Comparison of ENCODE assay signal across 1 cellular context in the genomic region with DNA sequence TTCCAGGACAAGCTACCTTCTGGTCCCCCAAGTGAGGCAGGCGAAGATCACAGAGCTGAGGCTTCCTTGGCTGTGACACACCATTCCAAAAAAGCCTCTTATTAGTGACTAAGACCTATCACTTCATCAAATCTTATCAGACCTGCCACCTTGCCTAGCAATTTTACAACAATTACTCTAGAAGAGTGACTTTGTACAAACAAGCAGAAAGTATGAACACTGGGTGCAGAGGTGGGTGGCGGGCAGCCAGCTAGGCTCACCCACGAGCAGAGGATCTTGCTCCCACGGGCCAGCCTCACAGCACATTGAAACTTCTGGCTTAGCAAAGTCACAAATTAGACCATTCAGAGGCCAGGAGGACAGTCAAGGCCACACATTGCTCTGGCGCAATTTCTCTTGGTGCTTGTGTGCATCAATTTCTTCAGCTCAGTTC.
TF ChIP-seq lines count a peak whose summit lies in the region.

No MANE protein-coding gene starts in this region.

TF ChIP-seq in K562, 482 proteins besides CTCF, POLR2A, EP300 and RAD21 (continues in another document):
- TF ChIP-seq, protein P1, sequence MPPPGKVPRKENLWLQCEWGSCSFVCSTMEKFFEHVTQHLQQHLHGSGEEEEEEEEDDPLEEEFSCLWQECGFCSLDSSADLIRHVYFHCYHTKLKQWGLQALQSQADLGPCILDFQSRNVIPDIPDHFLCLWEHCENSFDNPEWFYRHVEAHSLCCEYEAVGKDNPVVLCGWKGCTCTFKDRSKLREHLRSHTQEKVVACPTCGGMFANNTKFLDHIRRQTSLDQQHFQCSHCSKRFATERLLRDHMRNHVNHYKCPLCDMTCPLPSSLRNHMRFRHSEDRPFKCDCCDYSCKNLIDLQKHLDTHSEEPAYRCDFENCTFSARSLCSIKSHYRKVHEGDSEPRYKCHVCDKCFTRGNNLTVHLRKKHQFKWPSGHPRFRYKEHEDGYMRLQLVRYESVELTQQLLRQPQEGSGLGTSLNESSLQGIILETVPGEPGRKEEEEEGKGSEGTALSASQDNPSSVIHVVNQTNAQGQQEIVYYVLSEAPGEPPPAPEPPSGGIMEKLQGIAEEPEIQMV (tag; conservative IDR thresholded peaks at IDR 0.05; ENCODE audit: low read depth), result no peak
- TF ChIP-seq ZNF589 (CRISPR knock-in tag; IDR thresholded peaks at IDR 0.05; ENCODE audit: low read depth), result 0 out of 2 replicates have a peak, but pooled peaks have one; percentile 69
- peak in 1 of 2 experiments; percentile 41; a peak in 1 of 4 replicates for TF ChIP-seq RCOR1 (IDR thresholded peaks at IDR 0.05; ENCODE audit: borderline replicate concordance in 1 of 2, low read depth in 2 of 2, low read length in 2 of 2)
- TF ChIP-seq KLF16 (IDR thresholded peaks at IDR 0.05), result 0 out of 2 replicates have a peak, but pooled peaks have one; percentile 9
- TF ChIP-seq, protein P2, sequence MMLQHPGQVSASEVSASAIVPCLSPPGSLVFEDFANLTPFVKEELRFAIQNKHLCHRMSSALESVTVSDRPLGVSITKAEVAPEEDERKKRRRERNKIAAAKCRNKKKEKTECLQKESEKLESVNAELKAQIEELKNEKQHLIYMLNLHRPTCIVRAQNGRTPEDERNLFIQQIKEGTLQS (IDR thresholded peaks at IDR 0.05), result peak; percentile 65
- TF ChIP-seq, protein P2 (CRISPR knock-in tag; conservative IDR thresholded peaks at IDR 0.05), result no peak; the same call in 1 of the 2 replicates
- TF ChIP-seq SP1 (CRISPR knock-in tag; IDR thresholded peaks at IDR 0.05), result 0 out of 2 replicates have a peak, but pooled peaks have one; percentile 18
- no peak for TF ChIP-seq POLR2AphosphoS2 (IDR thresholded peaks at IDR 0.05; ENCODE audit: low read length)
- no peak for TF ChIP-seq ZBTB1 (CRISPR knock-in tag; IDR thresholded peaks at IDR 0.05; ENCODE audit: borderline replicate concordance, low read depth)
- no peak for TF ChIP-seq ZNF174 (CRISPR knock-in tag; IDR thresholded peaks at IDR 0.05)
- no peak for TF ChIP-seq SIN3A (IDR thresholded peaks at IDR 0.05; ENCODE audit: borderline replicate concordance in 2 of 2, control insufficient read depth in 1 of 2, low read depth in 2 of 2, low read length in 2 of 2)
- TF ChIP-seq, protein P3, sequence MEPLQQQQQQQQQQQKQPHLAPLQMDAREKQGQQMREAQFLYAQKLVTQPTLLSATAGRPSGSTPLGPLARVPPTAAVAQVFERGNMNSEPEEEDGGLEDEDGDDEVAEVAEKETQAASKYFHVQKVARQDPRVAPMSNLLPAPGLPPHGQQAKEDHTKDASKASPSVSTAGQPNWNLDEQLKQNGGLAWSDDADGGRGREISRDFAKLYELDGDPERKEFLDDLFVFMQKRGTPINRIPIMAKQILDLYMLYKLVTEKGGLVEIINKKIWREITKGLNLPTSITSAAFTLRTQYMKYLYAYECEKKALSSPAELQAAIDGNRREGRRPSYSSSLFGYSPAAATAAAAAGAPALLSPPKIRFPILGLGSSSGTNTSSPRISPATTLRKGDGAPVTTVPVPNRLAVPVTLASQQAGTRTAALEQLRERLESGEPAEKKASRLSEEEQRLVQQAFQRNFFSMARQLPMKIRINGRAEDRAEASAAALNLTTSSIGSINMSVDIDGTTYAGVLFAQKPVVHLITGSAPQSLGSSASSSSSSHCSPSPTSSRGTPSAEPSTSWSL (CRISPR knock-in tag; IDR thresholded peaks at IDR 0.05; ENCODE audit: borderline replicate concordance), result no peak
- no peak for TF ChIP-seq BRCA1 (IDR thresholded peaks at IDR 0.05)
- TF ChIP-seq BRCA1 (CRISPR knock-in tag; IDR thresholded peaks at IDR 0.05), result no peak
- TF ChIP-seq JUN (IDR thresholded peaks at IDR 0.05; ENCODE audit: borderline replicate concordance, low read depth, low read length), result peak; percentile 61; the same call in 1 of the 2 replicates
- TF ChIP-seq JUN (CRISPR knock-in tag; IDR thresholded peaks at IDR 0.05; ENCODE audit: borderline replicate concordance), result no peak
- peak; percentile 45; the same call in 1 of the 2 replicates for TF ChIP-seq STAT5A (IDR thresholded peaks at IDR 0.05; ENCODE audit: borderline replicate concordance, low read length)
- TF ChIP-seq, protein P4, sequence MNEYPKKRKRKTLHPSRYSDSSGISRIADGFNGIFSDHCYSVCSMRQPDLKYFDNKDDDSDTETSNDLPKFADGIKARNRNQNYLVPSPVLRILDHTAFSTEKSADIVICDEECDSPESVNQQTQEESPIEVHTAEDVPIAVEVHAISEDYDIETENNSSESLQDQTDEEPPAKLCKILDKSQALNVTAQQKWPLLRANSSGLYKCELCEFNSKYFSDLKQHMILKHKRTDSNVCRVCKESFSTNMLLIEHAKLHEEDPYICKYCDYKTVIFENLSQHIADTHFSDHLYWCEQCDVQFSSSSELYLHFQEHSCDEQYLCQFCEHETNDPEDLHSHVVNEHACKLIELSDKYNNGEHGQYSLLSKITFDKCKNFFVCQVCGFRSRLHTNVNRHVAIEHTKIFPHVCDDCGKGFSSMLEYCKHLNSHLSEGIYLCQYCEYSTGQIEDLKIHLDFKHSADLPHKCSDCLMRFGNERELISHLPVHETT (CRISPR knock-in tag; conservative IDR thresholded peaks at IDR 0.05 in 1 of 2, IDR thresholded peaks at IDR 0.05 in 1 of 2), result peak in 1 of 2 experiments; percentile 59; a peak in 1 of 4 replicates
- TF ChIP-seq TEAD4 (IDR thresholded peaks at IDR 0.05; ENCODE audit: low read length), result peak; percentile 85
- no peak for TF ChIP-seq TEAD4 (CRISPR knock-in tag; IDR thresholded peaks at IDR 0.05; ENCODE audit: borderline replicate concordance)
- TF ChIP-seq, protein P5, sequence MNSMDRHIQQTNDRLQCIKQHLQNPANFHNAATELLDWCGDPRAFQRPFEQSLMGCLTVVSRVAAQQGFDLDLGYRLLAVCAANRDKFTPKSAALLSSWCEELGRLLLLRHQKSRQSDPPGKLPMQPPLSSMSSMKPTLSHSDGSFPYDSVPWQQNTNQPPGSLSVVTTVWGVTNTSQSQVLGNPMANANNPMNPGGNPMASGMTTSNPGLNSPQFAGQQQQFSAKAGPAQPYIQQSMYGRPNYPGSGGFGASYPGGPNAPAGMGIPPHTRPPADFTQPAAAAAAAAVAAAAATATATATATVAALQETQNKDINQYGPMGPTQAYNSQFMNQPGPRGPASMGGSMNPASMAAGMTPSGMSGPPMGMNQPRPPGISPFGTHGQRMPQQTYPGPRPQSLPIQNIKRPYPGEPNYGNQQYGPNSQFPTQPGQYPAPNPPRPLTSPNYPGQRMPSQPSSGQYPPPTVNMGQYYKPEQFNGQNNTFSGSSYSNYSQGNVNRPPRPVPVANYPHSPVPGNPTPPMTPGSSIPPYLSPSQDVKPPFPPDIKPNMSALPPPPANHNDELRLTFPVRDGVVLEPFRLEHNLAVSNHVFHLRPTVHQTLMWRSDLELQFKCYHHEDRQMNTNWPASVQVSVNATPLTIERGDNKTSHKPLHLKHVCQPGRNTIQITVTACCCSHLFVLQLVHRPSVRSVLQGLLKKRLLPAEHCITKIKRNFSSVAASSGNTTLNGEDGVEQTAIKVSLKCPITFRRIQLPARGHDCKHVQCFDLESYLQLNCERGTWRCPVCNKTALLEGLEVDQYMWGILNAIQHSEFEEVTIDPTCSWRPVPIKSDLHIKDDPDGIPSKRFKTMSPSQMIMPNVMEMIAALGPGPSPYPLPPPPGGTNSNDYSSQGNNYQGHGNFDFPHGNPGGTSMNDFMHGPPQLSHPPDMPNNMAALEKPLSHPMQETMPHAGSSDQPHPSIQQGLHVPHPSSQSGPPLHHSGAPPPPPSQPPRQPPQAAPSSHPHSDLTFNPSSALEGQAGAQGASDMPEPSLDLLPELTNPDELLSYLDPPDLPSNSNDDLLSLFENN (IDR thresholded peaks at IDR 0.05; ENCODE audit: low read depth in 2 of 2, low read length in 2 of 2), result 0 out of 4 replicates have a peak, but pooled peaks of 1 of the 2 experiments have one; percentile 57
- peak; percentile 63 for TF ChIP-seq ZNF766 (CRISPR knock-in tag; conservative IDR thresholded peaks at IDR 0.05)
- TF ChIP-seq LEF1 (IDR thresholded peaks at IDR 0.05), result peak; percentile 39; the same call in 1 of the 2 replicates
- TF ChIP-seq TCF7 (IDR thresholded peaks at IDR 0.05; ENCODE audit: borderline replicate concordance), result peak; percentile 15; the same call in 1 of the 2 replicates
- TF ChIP-seq, protein P6, sequence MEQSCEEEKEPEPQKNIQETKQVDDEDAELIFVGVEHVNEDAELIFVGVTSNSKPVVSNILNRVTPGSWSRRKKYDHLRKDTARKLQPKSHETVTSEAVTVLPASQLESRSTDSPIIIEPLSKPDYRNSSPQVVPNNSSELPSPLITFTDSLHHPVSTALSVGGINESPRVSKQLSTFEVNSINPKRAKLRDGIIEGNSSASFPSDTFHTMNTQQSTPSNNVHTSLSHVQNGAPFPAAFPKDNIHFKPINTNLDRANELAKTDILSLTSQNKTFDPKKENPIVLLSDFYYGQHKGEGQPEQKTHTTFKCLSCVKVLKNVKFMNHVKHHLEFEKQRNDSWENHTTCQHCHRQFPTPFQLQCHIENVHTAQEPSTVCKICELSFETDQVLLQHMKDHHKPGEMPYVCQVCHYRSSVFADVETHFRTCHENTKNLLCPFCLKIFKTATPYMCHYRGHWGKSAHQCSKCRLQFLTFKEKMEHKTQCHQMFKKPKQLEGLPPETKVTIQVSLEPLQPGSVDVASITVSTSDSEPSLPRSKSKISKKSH (CRISPR knock-in tag; IDR thresholded peaks at IDR 0.05), result no peak
- peak; percentile 33; the same call in 1 of the 2 replicates for TF ChIP-seq MAFG (tag; conservative IDR thresholded peaks at IDR 0.05)
- TF ChIP-seq NFIC (IDR thresholded peaks at IDR 0.05), result peak; percentile 51
- no peak for TF ChIP-seq CBFB (CRISPR knock-in tag; IDR thresholded peaks at IDR 0.05)
- no peak for TF ChIP-seq HDAC2 (IDR thresholded peaks at IDR 0.05)
- TF ChIP-seq TAL1 (IDR thresholded peaks at IDR 0.05), result peak; percentile 77
- TF ChIP-seq, protein P7, sequence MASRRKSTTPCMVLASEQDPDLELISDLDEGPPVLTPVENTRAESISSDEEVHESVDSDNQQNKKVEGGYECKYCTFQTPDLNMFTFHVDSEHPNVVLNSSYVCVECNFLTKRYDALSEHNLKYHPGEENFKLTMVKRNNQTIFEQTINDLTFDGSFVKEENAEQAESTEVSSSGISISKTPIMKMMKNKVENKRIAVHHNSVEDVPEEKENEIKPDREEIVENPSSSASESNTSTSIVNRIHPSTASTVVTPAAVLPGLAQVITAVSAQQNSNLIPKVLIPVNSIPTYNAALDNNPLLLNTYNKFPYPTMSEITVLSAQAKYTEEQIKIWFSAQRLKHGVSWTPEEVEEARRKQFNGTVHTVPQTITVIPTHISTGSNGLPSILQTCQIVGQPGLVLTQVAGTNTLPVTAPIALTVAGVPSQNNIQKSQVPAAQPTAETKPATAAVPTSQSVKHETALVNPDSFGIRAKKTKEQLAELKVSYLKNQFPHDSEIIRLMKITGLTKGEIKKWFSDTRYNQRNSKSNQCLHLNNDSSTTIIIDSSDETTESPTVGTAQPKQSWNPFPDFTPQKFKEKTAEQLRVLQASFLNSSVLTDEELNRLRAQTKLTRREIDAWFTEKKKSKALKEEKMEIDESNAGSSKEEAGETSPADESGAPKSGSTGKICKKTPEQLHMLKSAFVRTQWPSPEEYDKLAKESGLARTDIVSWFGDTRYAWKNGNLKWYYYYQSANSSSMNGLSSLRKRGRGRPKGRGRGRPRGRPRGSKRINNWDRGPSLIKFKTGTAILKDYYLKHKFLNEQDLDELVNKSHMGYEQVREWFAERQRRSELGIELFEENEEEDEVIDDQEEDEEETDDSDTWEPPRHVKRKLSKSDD (conservative IDR thresholded peaks at IDR 0.05; ENCODE audit: low read length), result no peak
- TF ChIP-seq ZC3H8 (IDR thresholded peaks at IDR 0.05), result no peak
- TF ChIP-seq TCF3 (CRISPR knock-in tag; IDR thresholded peaks at IDR 0.05), result peak; percentile 78
- TF ChIP-seq RBBP5 (IDR thresholded peaks at IDR 0.05; ENCODE audit: borderline replicate concordance, insufficient read depth, low read length, poor library complexity, severe bottlenecking), result peak; percentile 42
- TF ChIP-seq, protein P8, sequence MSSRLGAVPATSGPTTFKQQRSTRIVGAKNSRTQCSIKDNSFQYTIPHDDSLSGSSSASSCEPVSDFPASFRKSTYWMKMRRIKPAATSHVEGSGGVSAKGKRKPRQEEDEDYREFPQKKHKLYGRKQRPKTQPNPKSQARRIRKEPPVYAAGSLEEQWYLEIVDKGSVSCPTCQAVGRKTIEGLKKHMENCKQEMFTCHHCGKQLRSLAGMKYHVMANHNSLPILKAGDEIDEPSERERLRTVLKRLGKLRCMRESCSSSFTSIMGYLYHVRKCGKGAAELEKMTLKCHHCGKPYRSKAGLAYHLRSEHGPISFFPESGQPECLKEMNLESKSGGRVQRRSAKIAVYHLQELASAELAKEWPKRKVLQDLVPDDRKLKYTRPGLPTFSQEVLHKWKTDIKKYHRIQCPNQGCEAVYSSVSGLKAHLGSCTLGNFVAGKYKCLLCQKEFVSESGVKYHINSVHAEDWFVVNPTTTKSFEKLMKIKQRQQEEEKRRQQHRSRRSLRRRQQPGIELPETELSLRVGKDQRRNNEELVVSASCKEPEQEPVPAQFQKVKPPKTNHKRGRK (tag; IDR thresholded peaks at IDR 0.05), result no peak
- TF ChIP-seq, protein P9, sequence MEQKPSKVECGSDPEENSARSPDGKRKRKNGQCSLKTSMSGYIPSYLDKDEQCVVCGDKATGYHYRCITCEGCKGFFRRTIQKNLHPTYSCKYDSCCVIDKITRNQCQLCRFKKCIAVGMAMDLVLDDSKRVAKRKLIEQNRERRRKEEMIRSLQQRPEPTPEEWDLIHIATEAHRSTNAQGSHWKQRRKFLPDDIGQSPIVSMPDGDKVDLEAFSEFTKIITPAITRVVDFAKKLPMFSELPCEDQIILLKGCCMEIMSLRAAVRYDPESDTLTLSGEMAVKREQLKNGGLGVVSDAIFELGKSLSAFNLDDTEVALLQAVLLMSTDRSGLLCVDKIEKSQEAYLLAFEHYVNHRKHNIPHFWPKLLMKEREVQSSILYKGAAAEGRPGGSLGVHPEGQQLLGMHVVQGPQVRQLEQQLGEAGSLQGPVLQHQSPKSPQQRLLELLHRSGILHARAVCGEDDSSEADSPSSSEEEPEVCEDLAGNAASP (IDR thresholded peaks at IDR 0.05), result no peak
- TF ChIP-seq MYC (IDR thresholded peaks at IDR 0.05; ENCODE audit: low read depth, low read length), result 0 out of 2 replicates have a peak, but pooled peaks have one; percentile 13
- no peak for TF ChIP-seq MYC (CRISPR knock-in tag; IDR thresholded peaks at IDR 0.05; ENCODE audit: borderline replicate concordance, low read depth)
- no peak for TF ChIP-seq CBX5 (IDR thresholded peaks at IDR 0.05; ENCODE audit: borderline replicate concordance, low read depth)
- TF ChIP-seq, protein P10, sequence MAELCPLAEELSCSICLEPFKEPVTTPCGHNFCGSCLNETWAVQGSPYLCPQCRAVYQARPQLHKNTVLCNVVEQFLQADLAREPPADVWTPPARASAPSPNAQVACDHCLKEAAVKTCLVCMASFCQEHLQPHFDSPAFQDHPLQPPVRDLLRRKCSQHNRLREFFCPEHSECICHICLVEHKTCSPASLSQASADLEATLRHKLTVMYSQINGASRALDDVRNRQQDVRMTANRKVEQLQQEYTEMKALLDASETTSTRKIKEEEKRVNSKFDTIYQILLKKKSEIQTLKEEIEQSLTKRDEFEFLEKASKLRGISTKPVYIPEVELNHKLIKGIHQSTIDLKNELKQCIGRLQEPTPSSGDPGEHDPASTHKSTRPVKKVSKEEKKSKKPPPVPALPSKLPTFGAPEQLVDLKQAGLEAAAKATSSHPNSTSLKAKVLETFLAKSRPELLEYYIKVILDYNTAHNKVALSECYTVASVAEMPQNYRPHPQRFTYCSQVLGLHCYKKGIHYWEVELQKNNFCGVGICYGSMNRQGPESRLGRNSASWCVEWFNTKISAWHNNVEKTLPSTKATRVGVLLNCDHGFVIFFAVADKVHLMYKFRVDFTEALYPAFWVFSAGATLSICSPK (IDR thresholded peaks at IDR 0.05; ENCODE audit: borderline replicate concordance), result no peak
- TF ChIP-seq JUNB (CRISPR knock-in tag; conservative IDR thresholded peaks at IDR 0.05), result no peak
- TF ChIP-seq MEIS2 (IDR thresholded peaks at IDR 0.05; ENCODE audit: partially characterized antibody), result peak; percentile 16
